8 cellular contexts compared by ENCODE assay signal in the genomic region with DNA sequence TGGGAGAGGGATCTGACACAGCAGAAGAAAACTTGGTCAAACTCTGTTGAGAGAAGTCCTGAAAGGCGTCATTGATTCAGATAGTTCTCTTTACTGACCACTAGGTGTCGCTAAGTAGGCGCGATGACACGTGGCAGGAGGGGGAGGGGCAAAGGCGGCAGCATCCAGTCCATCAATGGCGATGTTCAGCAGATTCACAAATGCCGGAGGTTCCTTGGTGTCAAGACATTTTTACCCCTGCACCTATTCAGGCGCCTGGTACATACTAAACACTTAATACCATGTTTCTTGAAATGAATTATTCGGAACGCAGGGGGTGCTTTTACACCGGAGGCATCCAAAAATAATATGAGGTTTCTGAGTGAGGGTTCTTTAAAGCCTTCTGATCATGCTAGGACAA. TPM values are rescaled to one million over a fixed set of nuclear protein-coding genes. Genes with fewer than 3 reads are reported as not detected.
DNase-seq lines count a peak whose midpoint lies in the region; ATAC-seq and TF ChIP-seq lines count a peak whose summit lies in the region.

No MANE protein-coding gene starts in this region.

- intact Hi-C loops in adrenal gland (cut with DNase I), result loop anchor here in 1 of 2 donors (10.0 kb wide), 1 partner anchor 73 kb away; no protein-coding TSS in a partner anchor

- no peaks in the 10 kb centered on the region for H3K27me3 ChIP-seq in adrenal gland

- H3K36me3 ChIP-seq in adrenal gland (replicated peaks in 1 of 2), result no peaks in the 10 kb centered on the region

- peak overlapping the region in 1 of 5 donors; percentile 27 for H3K27ac ChIP-seq in adrenal gland

- TF ChIP-seq POLR2A in GM10847 (IDR thresholded peaks at IDR 0.05; ENCODE audit: extremely low read depth, insufficient read length) (peak; percentile 45), adrenal gland (IDR thresholded peaks at IDR 0.05) (no peak)

- H3K9me3 ChIP-seq in adrenal gland (replicated peaks in 1 of 3), result no peaks in the 10 kb centered on the region

- TF ChIP-seq CTCF in adrenal gland (IDR thresholded peaks at IDR 0.05), result peak; percentile 45 to 89 (median 80)

- peak; percentile 87 for DNase-seq in NCI-H146 (lab: John Stamatoyannopoulos, UW)
- peak; percentile 34 to 85 (median 70) for DNase-seq in T-helper 2 cell
- peak; percentile 47 to 87 (median 70) for DNase-seq in adrenal gland
- peak in 32 of 51 donors; percentile 5 to 61 (median 20) for DNase-seq in hypothalamus (lab: John Stamatoyannopoulos, UW)
- DNase-seq in stimulated activated CD4-positive, alpha-beta T cell treated with anti-CD3 and anti-CD28 coated beads, Interleukin-12 subunit alpha, Interleukin-12 subunit beta, amount 100 ng/mL, for 24 hours (ENCODE audit: low read depth in 2 of 2), result peak; percentile 50 to 75

- H3K4me1 ChIP-seq in adrenal gland (replicated peaks in 1 of 2), result peaks cover 0 to 4% of the 10 kb centered on the region in 2 donors

- WGBS in adrenal gland, 4 donors, result 24 to 43% (median 34%) methylated on average over 7 to 12 of the region's 12 CpGs

- H3K4me3 ChIP-seq in adrenal gland, result no peak overlapping the region

- ATAC-seq in HG02610 (IDR thresholded peaks at IDR 0.05; ENCODE audit: unreplicated experiment) (peak; percentile 39), HG02571 (IDR thresholded peaks at IDR 0.05; ENCODE audit: unreplicated experiment) (no peak)

RNA-seq across cellular contexts. Expression of a gene that starts 3.0 kb away (rescaled TPM):
- total RNA-seq in adrenal gland, result 10 to 100 TPM in 6 of 8 donors, 1 to 10 TPM in 2; 5.1 to 29.4 (median 15.6) TPM
- polyA plus RNA-seq in adrenal gland, result 10 to 100 TPM in 1 of 3 donors, 1 to 10 TPM in 2; 5.2 to 12.2 (median 7.4) TPM

RNA-seq across cellular contexts. Expression of a gene that starts 42.3 kb away (rescaled TPM):
- 10 to 100 TPM in 6 of 8 donors, 1 to 10 TPM in 2; 4.3 to 16.6 (median 13.0) TPM for total RNA-seq in adrenal gland
- 10 to 100 TPM; 12.6 to 15.5 (median 12.6) TPM for polyA plus RNA-seq in adrenal gland

Comparison
In these comparisons a context has a peak if more than half of its experiments do, and no peak if none do; other contexts are left out.
1. DNase-seq: peak in every context shown above with its lines; median percentile 87 in NCI-H146; 70 in T-helper 2 cell; 70 in adrenal gland; 62 in stimulated activated CD4-positive, alpha-beta T cell treated with anti-CD3 and anti-CD28 coated beads, Interleukin-12 subunit alpha, Interleukin-12 subunit beta, amount 100 ng/mL, for 24 hours; 20 in hypothalamus.